Comparison of ENCODE assay signal across 9 cellular contexts in the genomic region with DNA sequence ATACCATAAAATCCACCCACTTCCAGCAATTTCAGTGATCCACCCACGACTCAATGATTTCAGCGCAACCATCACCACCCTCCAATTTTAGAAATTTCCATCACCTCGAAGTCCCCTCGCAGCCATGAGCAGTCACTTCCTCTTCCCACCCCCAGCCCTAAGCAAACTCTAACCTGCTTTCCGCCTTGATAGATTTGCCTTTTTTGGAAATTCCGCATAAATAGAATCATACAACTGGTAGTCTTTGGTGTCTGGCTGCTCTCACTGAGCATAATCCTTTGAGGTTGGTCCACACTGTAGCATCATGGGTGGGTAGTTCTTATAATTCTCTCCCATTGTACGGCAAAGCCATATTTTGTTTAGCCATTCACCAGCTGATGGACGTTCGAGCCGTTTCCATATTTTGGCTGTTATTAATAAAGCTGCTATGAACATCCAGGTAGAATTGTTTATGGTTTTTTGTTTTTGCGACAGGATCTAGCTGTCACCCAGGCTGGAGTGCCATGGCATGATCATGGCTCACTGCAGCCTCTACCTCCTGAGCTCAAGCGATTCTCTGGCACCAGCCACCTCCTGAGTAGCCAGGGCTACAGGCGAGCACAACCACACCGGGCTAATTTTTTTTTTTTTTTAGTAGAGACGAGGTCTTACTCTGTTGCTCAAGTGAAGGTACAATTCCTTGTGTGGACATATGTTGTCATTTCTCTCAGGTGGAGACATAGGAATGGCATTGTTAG. TPM values are rescaled to one million over a fixed set of nuclear protein-coding genes. Genes with fewer than 3 reads are reported as not detected.
DNase-seq lines count a peak whose midpoint lies in the region; ATAC-seq lines count a peak whose summit lies in the region.
"Had no signal": no experiment of that assay in that cellular context is flagged by ENCODE, and none has a peak within 500 bp of the region (broad histone marks: within the 10 kb centered on the region; RNA-seq: fewer than 3 reads in every experiment).

No MANE protein-coding gene starts in this region.

- WGBS in neuronal stem cell (ENCODE audit: extremely low coverage in 2 of 2, insufficient read length in 2 of 2, insufficient replicate concordance in 1 of 2), 2 donors, result no CpG with 5 or more reads among the region's 15 CpGs

- no peak overlapping the region for H4K91ac ChIP-seq in neuronal stem cell (ENCODE audit: low read depth, low read length, poor library complexity)

- H4K20me1 ChIP-seq in Karpas-422 (ENCODE audit: insufficient read depth, low read depth, low read length), result no peaks in the 10 kb centered on the region

- H2AK5ac ChIP-seq in neuronal stem cell (ENCODE audit: low read depth, low read length), result no peak overlapping the region

- DNase-seq in CD1c-positive myeloid dendritic cell (ENCODE audit: extremely low spot score), result peak; percentile 79
- peak; percentile 72 for DNase-seq in Karpas-422
- DNase-seq in activated CD4-positive, alpha-beta T cell treated with anti-CD3 and anti-CD28 coated beads, Interleukin-2, amount 50 U/mL, for 48 hours, result peak; percentile 57 to 71
- peak in 4 of 10 donors; percentile 1 to 59 (median 17) for DNase-seq in naive thymus-derived CD8-positive, alpha-beta T cell
- no peak for DNase-seq in SHP77 (lab: John Stamatoyannopoulos, UW)
- DNase-seq in neuronal stem cell (ENCODE audit: low spot score), result no peak
- DNase-seq in NCI-H510A treated with DMSO at 0.1 percent for 48 hours (lab: John Stamatoyannopoulos, UW), result no peak
- no peak for DNase-seq in NCI-H226

- H3K4me1 ChIP-seq in Karpas-422 (ENCODE audit: low read length) (peaks cover 19% of the 10 kb centered on the region), neuronal stem cell (ENCODE audit: control insufficient read depth in 2 of 2, insufficient read depth in 1 of 2, low read depth in 1 of 2, low read length in 2 of 2) (peaks cover 0 to 9% of the 10 kb centered on the region in 2 donors)

- H3K9me3 ChIP-seq in Karpas-422 (ENCODE audit: low read length) (no peaks in the 10 kb centered on the region; the same call in 1 of the 2 replicates), neuronal stem cell (replicated peaks in 1 of 2; ENCODE audit: control insufficient read depth in 2 of 2, insufficient read depth in 1 of 2, low read depth in 1 of 2, low read length in 2 of 2) (peaks cover 2 to 11% of the 10 kb centered on the region in 2 donors)

- H3K4me1 Mint-ChIP-seq in naive thymus-derived CD8-positive, alpha-beta T cell, result peaks cover 14 to 16% (median 15%) of the 10 kb centered on the region in 4 donors

- H3K14ac ChIP-seq in neuronal stem cell (ENCODE audit: low read length), result no peak overlapping the region

- H3K79me1 ChIP-seq in neuronal stem cell (ENCODE audit: low read depth, low read length), result peaks cover 6% of the 10 kb centered on the region

- H3K27me3 ChIP-seq in Karpas-422 (ENCODE audit: low read length) (no peaks in the 10 kb centered on the region), neuronal stem cell (ENCODE audit: control insufficient read depth in 3 of 3, insufficient read depth in 3 of 3, low read depth in 1 of 3, low read length in 3 of 3) (peaks cover 0 to 23% (median 0%) of the 10 kb centered on the region in 3 experiments)

- no peak overlapping the region for H2BK12ac ChIP-seq in neuronal stem cell (ENCODE audit: low read length)

- peak overlapping the region in 5 of 10 donors; percentile 10 to 43 (median 20) for H3K4me3 Mint-ChIP-seq in naive thymus-derived CD8-positive, alpha-beta T cell

- H3K9me2 ChIP-seq in Karpas-422 (replicated peaks; ENCODE audit: insufficient read depth, low read length), result no peaks in the 10 kb centered on the region

- H2BK15ac ChIP-seq in neuronal stem cell (ENCODE audit: low read length), result no peak overlapping the region

- H3K27me3 Mint-ChIP-seq in naive thymus-derived CD8-positive, alpha-beta T cell, result peaks cover 0 to 8% (median 5%) of the 10 kb centered on the region in 5 donors

- H2BK120ac ChIP-seq in neuronal stem cell (ENCODE audit: low read depth, low read length), result no peak overlapping the region

- H3K36me3 ChIP-seq in Karpas-422 (ENCODE audit: insufficient read depth, low read length), result no peaks in the 10 kb centered on the region
- H3K36me3 ChIP-seq in neuronal stem cell (replicated peaks in 1 of 2; ENCODE audit: control insufficient read depth in 2 of 2, insufficient read depth in 2 of 2, low read length in 2 of 2), result no peaks in the 10 kb centered on the region

- H3K9ac ChIP-seq in Karpas-422 (ENCODE audit: low read length) (no peak overlapping the region), neuronal stem cell (ENCODE audit: low read depth, low read length, poor library complexity) (no peak overlapping the region)

- peak; percentile 64 to 78 for ATAC-seq in naive thymus-derived CD8-positive, alpha-beta T cell

- H3K23ac ChIP-seq in neuronal stem cell (ENCODE audit: low read depth, low read length, poor library complexity), result no peak overlapping the region

- no peak overlapping the region for H3K4ac ChIP-seq in neuronal stem cell (ENCODE audit: low read length)

- peaks cover 3 to 12% (median 9%) of the 10 kb centered on the region in 3 donors for H3K36me3 Mint-ChIP-seq in naive thymus-derived CD8-positive, alpha-beta T cell

- no peak overlapping the region for H4K8ac ChIP-seq in neuronal stem cell (ENCODE audit: low read depth, low read length)

- H2AFZ ChIP-seq in Karpas-422 (ENCODE audit: low read length) (no peak overlapping the region), neuronal stem cell (ENCODE audit: low read length) (no peak overlapping the region)

- no peaks in the 10 kb centered on the region for H3K79me2 ChIP-seq in Karpas-422 (ENCODE audit: low read length)

- POLR2A ChIA-PET in naive thymus-derived CD8-positive, alpha-beta T cell (lab: Charles Lee), result interaction anchor here (0.7 to 0.9 kb wide), 4 partner anchors 9 to 32 kb away, joined by 3 to 4 read pairs (median 4); no protein-coding TSS in a partner anchor

- no peak overlapping the region for H3K18ac ChIP-seq in neuronal stem cell (ENCODE audit: low read length)

- peak overlapping the region in 7 of 10 donors; percentile 6 to 67 (median 56) for H3K27ac Mint-ChIP-seq in naive thymus-derived CD8-positive, alpha-beta T cell

- H3K4me2 ChIP-seq in Karpas-422 (ENCODE audit: low read depth, low read length, poor library complexity, severe bottlenecking) (no peak overlapping the region), neuronal stem cell (ENCODE audit: insufficient read depth, low read length, poor library complexity, severe bottlenecking) (no peak overlapping the region)

- no peak overlapping the region for H2BK5ac ChIP-seq in neuronal stem cell (ENCODE audit: low read length)

- peaks cover 8 to 18% (median 9%) of the 10 kb centered on the region in 9 donors for H3K9me3 Mint-ChIP-seq in naive thymus-derived CD8-positive, alpha-beta T cell

- no peak overlapping the region for H3K27ac ChIP-seq in Karpas-422 (ENCODE audit: low read length)
- H3K27ac ChIP-seq in neuronal stem cell (replicated peaks; ENCODE audit: low read length), result no peak overlapping the region

- H3K4me3 ChIP-seq in Karpas-422 (ENCODE audit: low read length) (no peak overlapping the region), neuronal stem cell (ENCODE audit: low read length in 2 of 2) (no peak overlapping the region)

RNA-seq across cellular contexts. Expression of gene PIM3, which starts 16.0 kb away (rescaled TPM):
- total RNA-seq in Karpas-422 (2014; rRNA removed; shearing (Covaris generic); ENCODE audit: low replicate concordance), result 15.4 and 41.1 TPM in 2 replicates
- total RNA-seq in naive thymus-derived CD8-positive, alpha-beta T cell, result 10 to 100 TPM; 42.0 to 44.0 TPM
- polyA plus RNA-seq in naive thymus-derived CD8-positive, alpha-beta T cell, result 10 to 100 TPM; 12.4 to 26.0 (median 13.6) TPM
- polyA plus RNA-seq in neuronal stem cell (2013, experiment 1 of 2), result 38.0 TPM
- 37.0 TPM for polyA plus RNA-seq in neuronal stem cell (2013, experiment 2 of 2)

RNA-seq across cellular contexts. Expression of gene IL17REL, which starts 36.0 kb away (rescaled TPM):
- not detected in 2 replicates for total RNA-seq in Karpas-422 (2014; rRNA removed; shearing (Covaris generic); ENCODE audit: low replicate concordance)
- total RNA-seq in naive thymus-derived CD8-positive, alpha-beta T cell, result not detected
- not detected for polyA plus RNA-seq in naive thymus-derived CD8-positive, alpha-beta T cell
- 0.07 TPM for polyA plus RNA-seq in neuronal stem cell (2013, experiment 1 of 2)
- polyA plus RNA-seq in neuronal stem cell (2013, experiment 2 of 2), result 0.07 TPM
- total RNA-seq: astrocyte had no signal

RNA-seq across cellular contexts. Expression of gene CRELD2, which starts 58.2 kb away (rescaled TPM):
- 12.7 and 34.2 TPM in 2 replicates for total RNA-seq in Karpas-422 (2014; rRNA removed; shearing (Covaris generic); ENCODE audit: low replicate concordance)
- 10 to 100 TPM; 22.1 to 28.0 TPM for total RNA-seq in naive thymus-derived CD8-positive, alpha-beta T cell
- 10 to 100 TPM; 35.8 to 43.6 (median 37.0) TPM for polyA plus RNA-seq in naive thymus-derived CD8-positive, alpha-beta T cell
- polyA plus RNA-seq in neuronal stem cell (2013, experiment 1 of 2), result 12.6 TPM
- 12.2 TPM for polyA plus RNA-seq in neuronal stem cell (2013, experiment 2 of 2)

RNA-seq across cellular contexts. Expression of gene ALG12, which starts 58.4 kb away (rescaled TPM):
- total RNA-seq in Karpas-422 (2014; rRNA removed; shearing (Covaris generic); ENCODE audit: low replicate concordance), result 4.7 and 4.8 TPM in 2 replicates
- 10 to 100 TPM; 20.3 to 23.6 TPM for total RNA-seq in naive thymus-derived CD8-positive, alpha-beta T cell
- polyA plus RNA-seq in naive thymus-derived CD8-positive, alpha-beta T cell, result 10 to 100 TPM; 10.8 to 17.0 (median 16.9) TPM
- 9.3 TPM for polyA plus RNA-seq in neuronal stem cell (2013, experiment 1 of 2)
- polyA plus RNA-seq in neuronal stem cell (2013, experiment 2 of 2), result 9.1 TPM

Comparison
In these comparisons a context has a peak if more than half of its experiments do, and no peak if none do; other contexts are left out.
1. DNase-seq: peak in CD1c-positive myeloid dendritic cell (single experiment), Karpas-422 (single experiment) and activated CD4-positive, alpha-beta T cell treated with anti-CD3 and anti-CD28 coated beads, Interleukin-2, amount 50 U/mL, for 48 hours (2 of 2); none in SHP77 (0 of 2), neuronal stem cell (single experiment), NCI-H510A treated with DMSO at 0.1 percent for 48 hours (single experiment) and NCI-H226 (single experiment).